ENCODE assay signal across 22 cellular contexts in the genomic region with DNA sequence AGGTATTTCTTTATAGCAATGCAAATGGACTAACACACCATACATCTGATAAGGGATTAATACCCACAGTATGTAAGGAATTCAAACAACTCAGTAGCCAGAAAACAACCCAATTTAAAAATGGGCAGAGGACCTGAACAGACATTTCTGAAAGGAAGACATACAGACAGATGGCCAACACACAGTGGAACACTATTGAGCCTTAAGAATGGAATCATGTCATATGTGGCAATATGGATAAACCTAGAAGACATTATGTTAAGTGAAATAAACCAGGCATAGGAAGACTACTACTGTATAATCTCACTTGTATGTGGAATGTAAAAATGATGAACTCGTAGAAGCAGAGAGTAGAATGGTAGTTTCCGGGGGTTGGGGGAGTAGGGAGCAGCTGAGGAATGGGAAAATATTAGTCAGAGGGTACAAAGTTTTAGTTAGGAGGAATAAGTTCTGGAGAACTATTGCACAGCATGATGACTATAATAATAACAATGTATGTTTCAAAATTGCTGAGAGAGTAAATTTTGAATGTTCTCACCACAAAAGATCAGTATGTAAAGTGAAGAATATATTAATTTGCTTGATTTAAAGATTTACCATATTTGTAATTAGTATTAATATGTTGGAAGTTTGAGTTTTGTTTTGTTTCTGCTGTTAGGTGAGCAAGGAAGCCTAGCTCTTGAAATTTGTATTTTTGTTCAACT. TPM values are rescaled to one million over a fixed set of nuclear protein-coding genes. Genes with fewer than 3 reads are reported as not detected.
DNase-seq lines count a peak whose midpoint lies in the region; ATAC-seq and TF ChIP-seq lines count a peak whose summit lies in the region.
"Had no signal": no experiment of that assay in that cellular context is flagged by ENCODE, and none has a peak within 500 bp of the region (broad histone marks: within the 10 kb centered on the region; RNA-seq: fewer than 3 reads in every experiment).

No MANE protein-coding gene starts in this region.

- in situ Hi-C loops in astrocyte of the spinal cord (cut with HindIII; ENCODE audit: low sequenced_read_pairs) = no loop called here

- no peak overlapping the region for H3K4me2 ChIP-seq in hepatocyte
- H3K4me2 ChIP-seq in neuronal stem cell (ENCODE audit: insufficient read depth, low read length, poor library complexity, severe bottlenecking) = no peak overlapping the region

- no peak overlapping the region for H4K91ac ChIP-seq in neuronal stem cell (ENCODE audit: low read depth, low read length, poor library complexity)

- H3K27ac ChIP-seq in hepatocyte (no peak overlapping the region), neuronal stem cell (replicated peaks; ENCODE audit: low read length) (no peak overlapping the region)
- H3K27ac ChIP-seq: gastrocnemius medialis had no signal

- H3K27me3 ChIP-seq in hepatocyte (no peaks in the 10 kb centered on the region), neuronal stem cell (ENCODE audit: control insufficient read depth in 3 of 3, insufficient read depth in 3 of 3, low read depth in 1 of 3, low read length in 3 of 3) (no peaks in the 10 kb centered on the region)
- H3K27me3 ChIP-seq: gastrocnemius medialis had no signal

- H3K14ac ChIP-seq in neuronal stem cell (ENCODE audit: low read length) = no peak overlapping the region

- H2BK15ac ChIP-seq in neuronal stem cell (ENCODE audit: low read length) = no peak overlapping the region

- 67% methylated on average over 2 of the region's 2 CpGs for WGBS in hepatocyte (ENCODE audit: low lambda C conversion rate, missing lambda C conversion rate)
- WGBS in neuronal stem cell (ENCODE audit: extremely low coverage in 2 of 2, insufficient read length in 2 of 2, insufficient replicate concordance in 1 of 2), 2 donors = no CpG with 5 or more reads among the region's 2 CpGs

- POLR2A ChIA-PET in naive thymus-derived CD8-positive, alpha-beta T cell (lab: Charles Lee) = no interaction called here

- no peaks in the 10 kb centered on the region for H3K9me2 ChIP-seq in hepatocyte (replicated peaks; ENCODE audit: insufficient read depth)

- no peaks in the 10 kb centered on the region for H3K79me1 ChIP-seq in neuronal stem cell (ENCODE audit: low read depth, low read length)

- H4K8ac ChIP-seq in neuronal stem cell (ENCODE audit: low read depth, low read length) = no peak overlapping the region

- no peak for ATAC-seq in naive thymus-derived CD8-positive, alpha-beta T cell
- no peak for ATAC-seq in HG02763 (IDR thresholded peaks at IDR 0.05; ENCODE audit: unreplicated experiment)
- ATAC-seq: activated CD4-positive, alpha-beta T cell treated with anti-CD3 and anti-CD28 coated beads for 36 hours; activated T-cell treated with anti-CD3 and anti-CD28 coated beads, Interleukin-2, amount 50 U/mL, for 72 hours; gastrocnemius medialis; stimulated activated effector memory CD8-positive, alpha-beta T cell treated with anti-CD3 and anti-CD28 coated beads, Interleukin-12 subunit alpha, Interleukin-12 subunit beta, amount 100 ng/mL, for 72 hours had no signal

- no peak overlapping the region for H3K4ac ChIP-seq in neuronal stem cell (ENCODE audit: low read length)

- H2AFZ ChIP-seq in hepatocyte (no peak overlapping the region), neuronal stem cell (ENCODE audit: low read length) (no peak overlapping the region)

- no peak overlapping the region for H3K4me3 ChIP-seq in AG10803 (ENCODE audit: low read length)
- no peak overlapping the region for H3K4me3 ChIP-seq in astrocyte of the spinal cord (ENCODE audit: low read depth, low read length)
- no peak overlapping the region for H3K4me3 ChIP-seq in hepatocyte
- no peak overlapping the region for H3K4me3 ChIP-seq in neuronal stem cell (ENCODE audit: low read length in 2 of 2)
- H3K4me3 ChIP-seq: gastrocnemius medialis had no signal

- no peak overlapping the region for H2AK5ac ChIP-seq in neuronal stem cell (ENCODE audit: low read depth, low read length)

- H3K36me3 Mint-ChIP-seq in naive thymus-derived CD8-positive, alpha-beta T cell = peaks cover 0 to 18% (median 0%) of the 10 kb centered on the region in 3 donors
- H3K36me3 Mint-ChIP-seq: naive B cell; stimulated activated effector memory CD8-positive, alpha-beta T cell treated with anti-CD3 and anti-CD28 coated beads, Interleukin-12 subunit alpha, Interleukin-12 subunit beta, amount 100 ng/mL, for 72 hours had no signal

- peak overlapping the region in 1 of 10 donors; percentile 39 for H3K27ac Mint-ChIP-seq in naive thymus-derived CD8-positive, alpha-beta T cell
- H3K27ac Mint-ChIP-seq: activated CD4-positive, alpha-beta T cell treated with anti-CD3 and anti-CD28 coated beads for 36 hours; activated naive CD8-positive, alpha-beta T cell; activated T-cell treated with anti-CD3 and anti-CD28 coated beads, Interleukin-2, amount 50 U/mL, for 72 hours; CD8-positive, alpha-beta memory T cell; memory B cell; naive B cell; stimulated activated effector memory CD8-positive, alpha-beta T cell treated with anti-CD3 and anti-CD28 coated beads, Interleukin-12 subunit alpha, Interleukin-12 subunit beta, amount 100 ng/mL, for 72 hours had no signal

- H3K23ac ChIP-seq in neuronal stem cell (ENCODE audit: low read depth, low read length, poor library complexity) = no peak overlapping the region

- H3K36me3 ChIP-seq in hepatocyte (replicated peaks; ENCODE audit: insufficient read depth, low read depth) (no peaks in the 10 kb centered on the region), neuronal stem cell (replicated peaks in 1 of 2; ENCODE audit: control insufficient read depth in 2 of 2, insufficient read depth in 2 of 2, low read length in 2 of 2) (no peaks in the 10 kb centered on the region)
- H3K36me3 ChIP-seq: gastrocnemius medialis had no signal

- H3K4me1 ChIP-seq in hepatocyte (ENCODE audit: insufficient read depth) (no peaks in the 10 kb centered on the region), neuronal stem cell (ENCODE audit: control insufficient read depth in 2 of 2, insufficient read depth in 1 of 2, low read depth in 1 of 2, low read length in 2 of 2) (no peaks in the 10 kb centered on the region)
- H3K4me1 ChIP-seq: gastrocnemius medialis had no signal

- H3K4me1 Mint-ChIP-seq in naive thymus-derived CD8-positive, alpha-beta T cell = peaks cover 0 to 4% (median 3%) of the 10 kb centered on the region in 4 donors
- H3K4me1 Mint-ChIP-seq: naive B cell had no signal

- H3K9me3 ChIP-seq in hepatocyte (ENCODE audit: low read depth) (no peaks in the 10 kb centered on the region), neuronal stem cell (replicated peaks in 1 of 2; ENCODE audit: control insufficient read depth in 2 of 2, insufficient read depth in 1 of 2, low read depth in 1 of 2, low read length in 2 of 2) (no peaks in the 10 kb centered on the region)
- H3K9me3 ChIP-seq: gastrocnemius medialis had no signal

- H3K9me3 Mint-ChIP-seq in naive thymus-derived CD8-positive, alpha-beta T cell = no peaks in the 10 kb centered on the region
- H3K9me3 Mint-ChIP-seq: activated T-cell treated with anti-CD3 and anti-CD28 coated beads, Interleukin-2, amount 50 U/mL, for 72 hours; CD8-positive, alpha-beta memory T cell; memory B cell; stimulated activated effector memory CD8-positive, alpha-beta T cell treated with anti-CD3 and anti-CD28 coated beads, Interleukin-12 subunit alpha, Interleukin-12 subunit beta, amount 100 ng/mL, for 72 hours had no signal

- DNase-seq in AG10803 (ENCODE audit: low read depth) (peak; percentile 57), HCEC 1CT (peak; percentile 70), astrocyte of the spinal cord (ENCODE audit: low read depth, low spot score) (peak; percentile 29), hepatocyte (ENCODE audit: low spot score) (peak; percentile 8), neuronal stem cell (ENCODE audit: low spot score) (no peak), DMS153 treated with DMSO at 0.1 percent for 48 hours (lab: John Stamatoyannopoulos, UW; ENCODE audit: unreplicated experiment) (no peak)
- DNase-seq in naive thymus-derived CD8-positive, alpha-beta T cell = no peak
- DNase-seq: activated CD4-positive, alpha-beta T cell treated with anti-CD3 and anti-CD28 coated beads for 36 hours; activated T-cell treated with anti-CD3 and anti-CD28 coated beads, Interleukin-2, amount 50 U/mL, for 72 hours; CD8-positive, alpha-beta memory T cell; DMS79 treated with DMSO at 0.1 percent for 48 hours; gastrocnemius medialis; H7; naive B cell; NCI-H187 treated with DMSO at 0.1 percent for 48 hours; NCI-H2227 treated with DMSO at 0.1 percent for 48 hours; posterior cingulate gyrus; SHP77 had no signal

- H3K9ac ChIP-seq in neuronal stem cell (ENCODE audit: low read depth, low read length, poor library complexity) = no peak overlapping the region

- no peak overlapping the region for H3K18ac ChIP-seq in neuronal stem cell (ENCODE audit: low read length)

- no peak overlapping the region for H2BK120ac ChIP-seq in neuronal stem cell (ENCODE audit: low read depth, low read length)

- no peak overlapping the region for H3K4me3 Mint-ChIP-seq in naive thymus-derived CD8-positive, alpha-beta T cell
- H3K4me3 Mint-ChIP-seq: activated CD4-positive, alpha-beta T cell treated with anti-CD3 and anti-CD28 coated beads for 36 hours; activated naive CD8-positive, alpha-beta T cell; activated T-cell treated with anti-CD3 and anti-CD28 coated beads, Interleukin-2, amount 50 U/mL, for 72 hours; CD8-positive, alpha-beta memory T cell; memory B cell; naive B cell; stimulated activated effector memory CD8-positive, alpha-beta T cell treated with anti-CD3 and anti-CD28 coated beads, Interleukin-12 subunit alpha, Interleukin-12 subunit beta, amount 100 ng/mL, for 72 hours had no signal

- H2BK12ac ChIP-seq in neuronal stem cell (ENCODE audit: low read length) = no peak overlapping the region

- peaks cover 5% of the 10 kb centered on the region for H3K79me2 ChIP-seq in hepatocyte

- no peak overlapping the region for H2BK5ac ChIP-seq in neuronal stem cell (ENCODE audit: low read length)

- no peaks in the 10 kb centered on the region for H4K20me1 ChIP-seq in hepatocyte (ENCODE audit: insufficient read depth, poor library complexity, severe bottlenecking)

- no peaks in the 10 kb centered on the region for H3K27me3 Mint-ChIP-seq in naive thymus-derived CD8-positive, alpha-beta T cell
- H3K27me3 Mint-ChIP-seq: activated CD4-positive, alpha-beta T cell treated with anti-CD3 and anti-CD28 coated beads for 36 hours; activated naive CD8-positive, alpha-beta T cell; memory B cell; naive B cell had no signal

- TF ChIP-seq CTCF in AG10803 (conservative IDR thresholded peaks at IDR 0.05; ENCODE audit: low read length) = no peak
- no peak for TF ChIP-seq CTCF in astrocyte of the spinal cord (IDR thresholded peaks at IDR 0.05; ENCODE audit: low read depth, low read length)
- no peak for TF ChIP-seq CTCF in hepatocyte (IDR thresholded peaks at IDR 0.05; ENCODE audit: poor library complexity)

RNA-seq across cellular contexts. Expression of a gene that starts 25.2 kb away (rescaled TPM):
- 9.7 and 12.6 TPM in 2 replicates for total RNA-seq in hepatocyte
- polyA plus RNA-seq in hepatocyte = 5.3 and 5.8 TPM in 2 replicates
- 10 to 100 TPM; 17.9 to 20.8 TPM for total RNA-seq in naive thymus-derived CD8-positive, alpha-beta T cell
- 1 to 10 TPM; 7.2 to 8.6 (median 8.3) TPM for polyA plus RNA-seq in naive thymus-derived CD8-positive, alpha-beta T cell
- polyA plus RNA-seq in neuronal stem cell (2013, experiment 1 of 2) = 8.2 TPM
- 8.4 TPM for polyA plus RNA-seq in neuronal stem cell (2013, experiment 2 of 2)

Comparison
In these comparisons a context has a peak if more than half of its experiments do, and no peak if none do; other contexts are left out.
1. DNase-seq: peak in AG10803 (single experiment), HCEC 1CT (single experiment), astrocyte of the spinal cord (single experiment) and hepatocyte (single experiment); none in naive thymus-derived CD8-positive, alpha-beta T cell (0 of 10), neuronal stem cell (single experiment) and DMS153 treated with DMSO at 0.1 percent for 48 hours (single experiment).